In the genomic region with DNA sequence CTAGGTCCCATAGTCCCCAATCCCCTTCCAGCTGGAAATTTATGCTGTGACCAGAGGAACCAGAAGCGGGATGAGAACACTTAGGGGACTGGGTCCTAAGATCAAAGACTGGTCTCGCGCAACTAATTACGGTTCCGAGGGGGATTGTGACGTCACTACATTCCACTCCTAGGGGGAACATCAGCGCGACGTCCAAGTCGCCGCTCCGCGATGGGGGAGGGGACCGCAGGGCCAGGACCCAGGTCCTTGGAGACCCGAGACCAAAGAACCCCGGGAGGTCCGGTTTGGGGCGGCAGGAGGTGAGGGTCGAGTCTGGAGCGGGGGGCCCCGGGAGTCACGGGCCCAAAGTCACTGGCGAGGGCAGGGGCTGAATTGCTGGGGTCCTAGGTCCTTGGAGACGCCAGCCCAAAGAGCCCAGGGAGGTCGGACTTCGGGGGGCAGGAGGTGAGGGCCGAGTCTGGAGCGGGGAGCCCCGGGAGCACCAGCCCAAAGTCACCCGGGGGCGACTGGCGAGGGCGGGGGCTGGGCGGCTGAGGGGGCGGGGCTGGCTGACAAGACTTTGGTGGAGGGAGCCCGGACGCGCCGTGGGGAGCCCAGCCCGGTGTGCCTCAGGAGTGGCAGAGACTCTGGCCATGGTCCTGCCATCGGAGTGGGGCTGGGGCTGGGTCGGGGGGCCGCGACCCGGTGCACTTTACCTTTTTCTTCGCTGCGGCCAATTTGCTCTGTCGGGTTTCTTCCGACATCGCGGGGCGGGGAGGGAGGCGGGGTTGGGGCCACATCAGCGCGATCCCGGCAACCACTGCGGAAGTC, we compare ENCODE assay signal across 8 cellular contexts. TPM values are rescaled to one million over a fixed set of nuclear protein-coding genes. Genes with fewer than 3 reads are reported as not detected.
DNase-seq lines count a peak whose midpoint lies in the region; ATAC-seq and TF ChIP-seq lines count a peak whose summit lies in the region.

A gene with protein sequence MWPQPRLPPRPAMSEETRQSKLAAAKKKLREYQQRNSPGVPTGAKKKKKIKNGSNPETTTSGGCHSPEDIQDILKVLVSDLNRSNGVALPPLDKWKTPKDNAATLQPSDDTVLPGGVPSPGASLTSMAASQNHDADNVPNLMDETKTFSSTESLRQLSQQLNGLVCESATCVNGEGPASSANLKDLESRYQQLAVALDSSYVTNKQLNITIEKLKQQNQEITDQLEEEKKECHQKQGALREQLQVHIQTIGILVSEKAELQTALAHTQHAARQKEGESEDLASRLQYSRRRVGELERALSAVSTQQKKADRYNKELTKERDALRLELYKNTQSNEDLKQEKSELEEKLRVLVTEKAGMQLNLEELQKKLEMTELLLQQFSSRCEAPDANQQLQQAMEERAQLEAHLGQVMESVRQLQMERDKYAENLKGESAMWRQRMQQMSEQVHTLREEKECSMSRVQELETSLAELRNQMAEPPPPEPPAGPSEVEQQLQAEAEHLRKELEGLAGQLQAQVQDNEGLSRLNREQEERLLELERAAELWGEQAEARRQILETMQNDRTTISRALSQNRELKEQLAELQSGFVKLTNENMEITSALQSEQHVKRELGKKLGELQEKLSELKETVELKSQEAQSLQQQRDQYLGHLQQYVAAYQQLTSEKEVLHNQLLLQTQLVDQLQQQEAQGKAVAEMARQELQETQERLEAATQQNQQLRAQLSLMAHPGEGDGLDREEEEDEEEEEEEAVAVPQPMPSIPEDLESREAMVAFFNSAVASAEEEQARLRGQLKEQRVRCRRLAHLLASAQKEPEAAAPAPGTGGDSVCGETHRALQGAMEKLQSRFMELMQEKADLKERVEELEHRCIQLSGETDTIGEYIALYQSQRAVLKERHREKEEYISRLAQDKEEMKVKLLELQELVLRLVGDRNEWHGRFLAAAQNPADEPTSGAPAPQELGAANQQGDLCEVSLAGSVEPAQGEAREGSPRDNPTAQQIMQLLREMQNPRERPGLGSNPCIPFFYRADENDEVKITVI (minus strand): TSS at position 810 of the 810 bp plus-strand sequence. CDS start 31 bp downstream, at position 779.

- H3K4me3 ChIP-seq in DND-41 (ENCODE audit: low read depth in 1 of 2, low read length in 2 of 2) (peak within 1 kb of the TSS; percentile 77 to 95), fibroblast of lung (replicated peaks in 1 of 4; ENCODE audit: control extremely low read depth in 1 of 4, insufficient read depth in 1 of 4, low read depth in 3 of 4, low read length in 4 of 4) (peak within 1 kb of the TSS; percentile 86 to 99 (median 97))

- H3K36me3 ChIP-seq in DND-41 (ENCODE audit: insufficient read depth, low read length): peaks cover 21% of the 10 kb centered on the region
- H3K36me3 ChIP-seq in fibroblast of lung (ENCODE audit: control insufficient read depth, insufficient read depth, low read length): peaks cover 15% of the 10 kb centered on the region

- peak; percentile 71 for ATAC-seq in DND-41 (ENCODE audit: insufficient read depth, low read depth)
- ATAC-seq in GM19328 (IDR thresholded peaks at IDR 0.05; ENCODE audit: unreplicated experiment): peak; percentile 43
- ATAC-seq in HG03354 (IDR thresholded peaks at IDR 0.05; ENCODE audit: poor library complexity, severe bottlenecking, unreplicated experiment): peak; percentile 63
- peak; percentile 60 to 73 for ATAC-seq in naive thymus-derived CD8-positive, alpha-beta T cell

- H2AFZ ChIP-seq in DND-41 (ENCODE audit: low read depth, low read length) (peak within 1 kb of the TSS; percentile 90), fibroblast of lung (ENCODE audit: low read length) (peak within 1 kb of the TSS; percentile 81)

- no peaks in the 10 kb centered on the region for H4K20me1 ChIP-seq in DND-41 (ENCODE audit: insufficient read depth, low read length)
- no peaks in the 10 kb centered on the region for H4K20me1 ChIP-seq in fibroblast of lung (ENCODE audit: control insufficient read depth, extremely low read depth, insufficient read depth, low read length)

- H3K27ac Mint-ChIP-seq in naive thymus-derived CD8-positive, alpha-beta T cell: peak within 1 kb of the TSS; percentile 94 to 100 (median 98)

- POLR2A ChIA-PET in naive thymus-derived CD8-positive, alpha-beta T cell (lab: Charles Lee): interaction anchor here (0.6 to 2.1 kb wide), 10 partner anchors 25 to 540 kb away, joined by 3 to 14 read pairs (median 5); partner anchors contain the start of genes TOR2A, TRUB2 and URM1

- no peaks in the 10 kb centered on the region for H3K9me3 Mint-ChIP-seq in naive thymus-derived CD8-positive, alpha-beta T cell

- no peaks in the 10 kb centered on the region for H3K9me3 ChIP-seq in DND-41 (ENCODE audit: insufficient read depth, low read length, severe bottlenecking)
- no peaks in the 10 kb centered on the region for H3K9me3 ChIP-seq in fibroblast of lung (ENCODE audit: control insufficient read depth, insufficient read depth, low read depth, low read length)

- peak within 1 kb of the TSS; percentile 94 to 97 (median 96) for H3K4me3 Mint-ChIP-seq in naive thymus-derived CD8-positive, alpha-beta T cell

- TF ChIP-seq CTCF in DND-41 (IDR thresholded peaks at IDR 0.05; ENCODE audit: borderline replicate concordance, extremely low read depth, low read length, poor library complexity, severe bottlenecking): no peak
- no peak for TF ChIP-seq CTCF in fibroblast of lung (conservative IDR thresholded peaks at IDR 0.05 in 1 of 2, IDR thresholded peaks at IDR 0.05 in 1 of 2; ENCODE audit: low read depth in 1 of 2, low read length in 2 of 2)

- H3K9ac ChIP-seq in DND-41 (ENCODE audit: low read depth, low read length) (peak within 1 kb of the TSS; percentile 79), fibroblast of lung (ENCODE audit: insufficient read depth, low read length) (peak within 1 kb of the TSS; percentile 97)

- H3K36me3 Mint-ChIP-seq in naive thymus-derived CD8-positive, alpha-beta T cell: peaks cover 0 to 41% (median 8%) of the 10 kb centered on the region in 3 donors

- peaks cover 0 to 2% (median 0%) of the 10 kb centered on the region in 5 donors for H3K27me3 Mint-ChIP-seq in naive thymus-derived CD8-positive, alpha-beta T cell

- peak within 1 kb of the TSS; percentile 80 for H3K27ac ChIP-seq in DND-41 (ENCODE audit: low read length)
- H3K27ac ChIP-seq in fibroblast of lung (ENCODE audit: insufficient read depth, low read length): peak within 1 kb of the TSS; percentile 96

- no peaks in the 10 kb centered on the region for H3K27me3 ChIP-seq in DND-41 (ENCODE audit: insufficient read depth, low read length, poor library complexity)
- no peaks in the 10 kb centered on the region for H3K27me3 ChIP-seq in fibroblast of lung (ENCODE audit: control insufficient read depth, insufficient read depth, low read length)

- no peak for DNase-seq in DND-41
- DNase-seq in UCSD-AML1 (lab: John Stamatoyannopoulos, UW; ENCODE audit: unreplicated experiment): peak; percentile 46
- DNase-seq in fibroblast of lung (ENCODE audit: low read depth in 2 of 2): peak; percentile 64 to 71
- peak in 3 of 10 donors; percentile 18 to 72 (median 22) for DNase-seq in naive thymus-derived CD8-positive, alpha-beta T cell
- DNase-seq in NCI-H526 treated with DMSO at 0.1 percent for 48 hours (lab: John Stamatoyannopoulos, UW): no peak
- DNase-seq in NCI-H1105 treated with DMSO at 0.1 percent for 48 hours (lab: John Stamatoyannopoulos, UW): no peak

- H3K4me1 ChIP-seq in DND-41 (ENCODE audit: insufficient read depth, low read length) (peaks cover 32% of the 10 kb centered on the region), fibroblast of lung (ENCODE audit: control insufficient read depth, extremely low read depth, insufficient read depth, low read length) (peaks cover 4% of the 10 kb centered on the region)

- peaks cover 22 to 49% (median 45%) of the 10 kb centered on the region in 4 donors for H3K4me1 Mint-ChIP-seq in naive thymus-derived CD8-positive, alpha-beta T cell

- peaks cover 29% of the 10 kb centered on the region for H3K79me2 ChIP-seq in DND-41 (ENCODE audit: insufficient read depth, low read length)
- H3K79me2 ChIP-seq in fibroblast of lung (ENCODE audit: control insufficient read depth, insufficient read depth, low read length): peaks cover 31% of the 10 kb centered on the region

- peak within 1 kb of the TSS; percentile 78 for H3K4me2 ChIP-seq in DND-41 (ENCODE audit: insufficient read depth, low read length)
- peak within 1 kb of the TSS; percentile 97 for H3K4me2 ChIP-seq in fibroblast of lung (ENCODE audit: extremely low read depth, insufficient read depth, low read length)

RNA-seq across cellular contexts. Expression of the gene that starts here (rescaled TPM):
- total RNA-seq in fibroblast of lung: 96.0 and 118 TPM in 2 replicates
- 107 and 126 TPM in 2 replicates for polyA plus RNA-seq in fibroblast of lung
- 105 and 118 TPM in 2 replicates for polyA plus RNA-seq in fibroblast of lung (2012)
- 33.4 and 48.1 TPM in 2 replicates for polyA minus RNA-seq in fibroblast of lung (ENCODE audit: low replicate concordance)
- total RNA-seq in naive thymus-derived CD8-positive, alpha-beta T cell: 10 to 100 TPM; 57.4 to 64.7 TPM
- polyA plus RNA-seq in naive thymus-derived CD8-positive, alpha-beta T cell: 1 to 10 TPM; 4.7 to 7.4 (median 6.2) TPM

Comparison
In these comparisons a context has a peak if more than half of its experiments do, and no peak if none do; other contexts are left out.
1. RNA of the gene that starts here (polyA plus RNA-seq): 105 to 126 TPM in fibroblast of lung; 4.7 to 7.4 TPM in naive thymus-derived CD8-positive, alpha-beta T cell; every median in the first group is over 10 times any median in the second.
2. DNase-seq: peak in UCSD-AML1 (single experiment) and fibroblast of lung (2 of 2); none in DND-41 (single experiment), NCI-H526 treated with DMSO at 0.1 percent for 48 hours (single experiment) and NCI-H1105 treated with DMSO at 0.1 percent for 48 hours (single experiment).
3. Peak in every context shown above with its lines, with median percentiles within 50 percentile points of each other: ATAC-seq.